Comparison of ENCODE assay signal across 33 cellular contexts in the genomic region with DNA sequence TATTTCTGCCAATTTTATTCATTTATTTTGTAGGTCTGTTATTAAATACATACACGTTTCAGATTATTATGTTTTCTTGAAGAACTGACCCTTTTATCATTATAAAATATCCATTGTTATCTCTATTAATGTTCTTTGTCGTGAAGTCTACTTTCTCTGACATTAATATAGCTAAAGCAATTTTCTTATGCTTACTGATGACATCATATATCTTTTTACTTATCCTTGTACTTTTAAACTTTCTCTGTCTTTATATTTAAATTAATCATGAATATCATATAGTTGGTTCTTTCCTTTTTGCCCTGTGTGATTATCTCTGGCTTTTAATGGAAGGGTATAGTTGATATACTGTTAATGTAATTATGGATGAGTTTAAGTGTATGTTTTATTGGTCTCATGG. TPM values are rescaled to one million over a fixed set of nuclear protein-coding genes. Genes with fewer than 3 reads are reported as not detected.
"Had no signal": no experiment of that assay in that cellular context is flagged by ENCODE, and none has a peak within 500 bp of the region (broad histone marks: within the 10 kb centered on the region; RNA-seq: fewer than 3 reads in every experiment).

No MANE protein-coding gene starts in this region.

- H3K27ac ChIP-seq: ascending aorta, cardiac muscle cell, WERI-Rb-1 had no signal

- ATAC-seq: activated CD4-positive, alpha-beta T cell treated with anti-CD3 and anti-CD28 coated beads for 36 hours; activated CD4-positive, CD25-positive, alpha-beta regulatory T cell treated with anti-CD3 and anti-CD28 coated beads, Interleukin-2, amount 50 U/mL, for 24 hours; activated CD8-positive, alpha-beta memory T cell treated with anti-CD3 and anti-CD28 coated beads, Interleukin-2, amount 10 ng/mL, durations not matched to agents 7 days and 5 days; activated CD8-positive, alpha-beta T cell treated with anti-CD3 and anti-CD28 coated beads, Interleukin-2, amount 10 ng/mL, durations not matched to agents 7 days and 5 days; activated naive CD8-positive, alpha-beta T cell treated with anti-CD3 and anti-CD28 coated beads, Interleukin-2, amount 50 U/mL, for 24 hours; WTC11 had no signal

- H3K27me3 ChIP-seq: ascending aorta, cardiac muscle cell had no signal

- H3K4me3 ChIP-seq: ascending aorta, cardiac muscle cell had no signal

- DNase-seq: activated CD4-positive, alpha-beta memory T cell treated with anti-CD3 and anti-CD28 coated beads, Interleukin-2, amount 10 ng/mL, durations not matched to agents 7 days and 5 days; activated CD4-positive, alpha-beta T cell treated with anti-CD3 and anti-CD28 coated beads for 1 hour; activated CD4-positive, alpha-beta T cell treated with anti-CD3 and anti-CD28 coated beads for 36 hours; activated CD4-positive, alpha-beta T cell treated with anti-CD3 and anti-CD28 coated beads for 48 hours; activated CD4-positive, alpha-beta T cell treated with anti-CD3 and anti-CD28 coated beads, Interleukin-2, amount 10 ng/mL, durations not matched to agents 7 days and 5 days; activated CD4-positive, alpha-beta T cell treated with anti-CD3 and anti-CD28 coated beads, Interleukin-2, amount 50 U/mL, for 48 hours; activated CD4-positive, CD25-positive, alpha-beta regulatory T cell; activated CD8-positive, alpha-beta memory T cell treated with anti-CD3 and anti-CD28 coated beads for 24 hours; activated CD8-positive, alpha-beta memory T cell treated with anti-CD3 and anti-CD28 coated beads, Interleukin-2, amount 10 ng/mL, durations not matched to agents 7 days and 5 days; activated CD8-positive, alpha-beta memory T cell treated with anti-CD3 and anti-CD28 coated beads, Interleukin-2, amount 50 U/mL, for 48 hours; activated CD8-positive, alpha-beta T cell treated with anti-CD3 and anti-CD28 coated beads, Interleukin-2, amount 10 ng/mL, durations not matched to agents 7 days and 5 days; activated effector memory CD4-positive, alpha-beta T cell treated with Interleukin-2 at 50 U/mL for 16 hours; activated gamma-delta T cell; activated naive CD4-positive, alpha-beta T cell treated with anti-CD3 and anti-CD28 coated beads, Interleukin-2, amount 10 ng/mL, durations not matched to agents 7 days and 5 days; activated naive CD4-positive, alpha-beta T cell treated with Interleukin-2 at 50 U/mL for 16 hours; activated naive CD8-positive, alpha-beta T cell treated with anti-CD3 and anti-CD28 coated beads, Interleukin-2, amount 10 ng/mL, durations not matched to agents 7 days and 5 days; activated naive CD8-positive, alpha-beta T cell treated with anti-CD3 and anti-CD28 coated beads, Interleukin-2, amount 50 U/mL, for 24 hours; activated T-cell treated with anti-CD3 and anti-CD28 coated beads, Interleukin-2, amount 50 U/mL, for 24 hours; activated T-cell treated with anti-CD3 and anti-CD28 coated beads, Interleukin-2, amount 50 U/mL, for 48 hours; amygdala; anterior cingulate cortex; caudate nucleus; cerebellar nuclear complex; T-helper 2 cell; T-helper 9 cell; WERI-Rb-1 had no signal

- H3K36me3 ChIP-seq: ascending aorta, cardiac muscle cell, WERI-Rb-1 had no signal

- FAIRE-seq: bronchial epithelial cell had no signal

RNA-seq across cellular contexts. Expression of gene SLC9A2, which starts 36.5 kb away (rescaled TPM):
- total RNA-seq: activated CD4-positive, alpha-beta memory T cell treated with anti-CD3 and anti-CD28 coated beads, Interleukin-2, amount 10 ng/mL, durations not matched to agents 7 days and 5 days; activated CD4-positive, alpha-beta T cell treated with anti-CD3 and anti-CD28 coated beads, Interleukin-2, amount 10 ng/mL, durations not matched to agents 7 days and 5 days; activated CD8-positive, alpha-beta memory T cell treated with anti-CD3 and anti-CD28 coated beads, Interleukin-2, amount 10 ng/mL, durations not matched to agents 7 days and 5 days; activated CD8-positive, alpha-beta T cell treated with anti-CD3 and anti-CD28 coated beads, Interleukin-2, amount 10 ng/mL, durations not matched to agents 7 days and 5 days; activated naive CD8-positive, alpha-beta T cell treated with anti-CD3 and anti-CD28 coated beads, Interleukin-2, amount 10 ng/mL, durations not matched to agents 7 days and 5 days; activated T-helper 2 cell treated with anti-CD3 and anti-CD28 coated beads, Interferon-gamma antibody, Interleukin-2, Interleukin-4, amounts not matched to agents 10 μg/mL and 5 μg/mL and 100 μg/mL, durations not matched to agents 14 hours and 24 hours and 36 hours; ascending aorta; chondrocyte had no signal
- polyA plus RNA-seq: cardiac muscle cell had no signal
